8 cellular contexts compared by ENCODE assay signal in the genomic region with DNA sequence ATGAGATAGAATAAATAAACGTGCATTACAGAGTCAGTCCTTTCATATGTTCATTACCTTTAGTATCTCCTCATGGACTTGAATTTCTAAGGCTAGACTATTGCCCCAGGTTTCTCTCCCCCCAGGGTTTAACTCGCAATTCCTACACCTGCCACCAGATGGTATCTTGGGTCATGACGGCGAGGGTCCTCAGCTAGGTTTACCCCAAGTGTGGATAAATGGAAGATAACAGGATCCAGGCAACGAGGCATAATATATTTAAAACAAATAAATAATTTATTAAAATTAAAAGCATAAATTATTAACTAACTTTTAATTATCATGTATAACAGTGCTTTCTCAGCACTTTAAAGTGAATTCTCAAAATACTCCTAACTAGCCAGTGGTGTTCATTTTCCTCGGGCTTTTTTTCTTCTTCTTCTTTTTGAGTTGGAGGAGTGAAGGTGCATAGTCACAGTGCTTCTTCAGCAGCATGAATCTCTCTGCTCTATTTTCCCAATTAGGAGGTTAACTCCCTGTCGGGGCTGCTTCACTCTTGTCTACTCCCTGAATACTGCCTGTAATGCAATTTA.
DNase-seq lines count a peak whose midpoint lies in the region; ATAC-seq and TF ChIP-seq lines count a peak whose summit lies in the region.

No MANE protein-coding gene starts in this region.

- no peak overlapping the region for H3K4me3 Mint-ChIP-seq in Calu3 (ENCODE audit: low read depth, unreplicated experiment)
- H3K4me3 Mint-ChIP-seq in activated naive CD4-positive, alpha-beta T cell treated with anti-CD3 and anti-CD28 coated beads, Interleukin-2, amount 10 ng/mL, durations not matched to agents 7 days and 5 days, result no peak overlapping the region

- ATAC-seq in GM19043 (IDR thresholded peaks at IDR 0.05; ENCODE audit: low read depth, unreplicated experiment), result peak; percentile 77
- peak; percentile 65 for ATAC-seq in HG03521 (IDR thresholded peaks at IDR 0.05; ENCODE audit: unreplicated experiment)
- no peak for ATAC-seq in stimulated activated naive CD8-positive, alpha-beta T cell treated with anti-CD3 and anti-CD28 coated beads, Interleukin-15, Interleukin-2, amounts not matched to agents 100 U/mL and 50 U/mL, for 24 hours
- no peak for ATAC-seq in GM19324 (IDR thresholded peaks at IDR 0.05; ENCODE audit: low FRiP score, unreplicated experiment)

- no peaks in the 10 kb centered on the region for H3K9me3 ChIP-seq in Peyer's patch

- H3K27me3 ChIP-seq in Peyer's patch, result no peaks in the 10 kb centered on the region

- H3K9me3 Mint-ChIP-seq in Calu3 (ENCODE audit: low read depth, unreplicated experiment), result no peaks in the 10 kb centered on the region
- H3K9me3 Mint-ChIP-seq in activated naive CD4-positive, alpha-beta T cell treated with anti-CD3 and anti-CD28 coated beads, Interleukin-2, amount 10 ng/mL, durations not matched to agents 7 days and 5 days, result no peaks in the 10 kb centered on the region

- TF ChIP-seq CTCF in Calu3 (IDR thresholded peaks at IDR 0.05; ENCODE audit: unreplicated experiment) (peak; percentile 85), Peyer's patch (IDR thresholded peaks at IDR 0.05) (peak; percentile 28 to 64 (median 43))

- no peak overlapping the region for H3K27ac ChIP-seq in Peyer's patch

- H3K27ac Mint-ChIP-seq in Calu3 (ENCODE audit: unreplicated experiment), result no peak overlapping the region
- no peak overlapping the region for H3K27ac Mint-ChIP-seq in activated naive CD4-positive, alpha-beta T cell treated with anti-CD3 and anti-CD28 coated beads, Interleukin-2, amount 10 ng/mL, durations not matched to agents 7 days and 5 days

- no peak for TF ChIP-seq POLR2A in Peyer's patch (IDR thresholded peaks at IDR 0.05)

- DNase-seq in Calu3, result peak; percentile 76
- DNase-seq in Peyer's patch, result peak in 1 of 3 donors; percentile 58
- peak; percentile 52 for DNase-seq in activated naive CD4-positive, alpha-beta T cell treated with anti-CD3 and anti-CD28 coated beads, Interleukin-2, amount 10 ng/mL, durations not matched to agents 7 days and 5 days
- DNase-seq in kidney glomerular epithelial cell (lab: John Stamatoyannopoulos, UW), result peak; percentile 43
- DNase-seq in stimulated activated naive CD8-positive, alpha-beta T cell treated with anti-CD3 and anti-CD28 coated beads, Interleukin-15, Interleukin-2, amounts not matched to agents 100 U/mL and 50 U/mL, for 24 hours, result peak; percentile 71

- no peak overlapping the region for H3K4me3 ChIP-seq in Peyer's patch

- peaks cover 18% of the 10 kb centered on the region for H3K4me1 Mint-ChIP-seq in Calu3 (ENCODE audit: low read depth, unreplicated experiment)
- H3K4me1 Mint-ChIP-seq in activated naive CD4-positive, alpha-beta T cell treated with anti-CD3 and anti-CD28 coated beads, Interleukin-2, amount 10 ng/mL, durations not matched to agents 7 days and 5 days, result no peaks in the 10 kb centered on the region

- no peaks in the 10 kb centered on the region for H3K36me3 ChIP-seq in Peyer's patch

- BruUV-seq in Calu3 (replicated peaks; lab: Mats Ljungman, UMichigan), result no TSS peak

- CTCF ChIA-PET in Calu3 (lab: Charles Lee), result interaction anchor here (0.8 to 1.6 kb wide), 2 partner anchors 43 to 197 kb away, joined by 3 to 4 read pairs; no protein-coding TSS in a partner anchor
- CTCF ChIA-PET in activated naive CD4-positive, alpha-beta T cell treated with anti-CD3 and anti-CD28 coated beads, Interleukin-2, amount 10 ng/mL, durations not matched to agents 7 days and 5 days (lab: Charles Lee), result interaction anchor here (0.7 to 2.4 kb wide), 5 partner anchors 10 to 324 kb away, joined by 3 to 6 read pairs (median 3); no protein-coding TSS in a partner anchor

- no peaks in the 10 kb centered on the region for H3K4me1 ChIP-seq in Peyer's patch

- intact Hi-C loops in Calu3 (cut with micrococcal nuclease; ENCODE audit: unreplicated experiment), result loop anchor here (1.0 to 5.0 kb wide), 2 partner anchors 42 to 197 kb away; no protein-coding TSS in a partner anchor

- H3K27me3 Mint-ChIP-seq in Calu3 (ENCODE audit: unreplicated experiment), result no peaks in the 10 kb centered on the region
- H3K27me3 Mint-ChIP-seq in activated naive CD4-positive, alpha-beta T cell treated with anti-CD3 and anti-CD28 coated beads, Interleukin-2, amount 10 ng/mL, durations not matched to agents 7 days and 5 days, result peaks cover 9% of the 10 kb centered on the region

- no peaks in the 10 kb centered on the region for H3K36me3 Mint-ChIP-seq in Calu3 (ENCODE audit: insufficient read depth, unreplicated experiment)
- H3K36me3 Mint-ChIP-seq in activated naive CD4-positive, alpha-beta T cell treated with anti-CD3 and anti-CD28 coated beads, Interleukin-2, amount 10 ng/mL, durations not matched to agents 7 days and 5 days, result no peaks in the 10 kb centered on the region

Comparison
In these comparisons a context has a peak if more than half of its experiments do, and no peak if none do; other contexts are left out.
1. ATAC-seq: peak in GM19043 (single experiment) and HG03521 (single experiment); none in stimulated activated naive CD8-positive, alpha-beta T cell treated with anti-CD3 and anti-CD28 coated beads, Interleukin-15, Interleukin-2, amounts not matched to agents 100 U/mL and 50 U/mL, for 24 hours (single experiment) and GM19324 (single experiment).